In genomic region chr22:35684270-35684700, GRCh38 we compare ENCODE assay signal across 10 cellular contexts. TPM values are rescaled to one million over a fixed set of nuclear protein-coding genes. Genes with fewer than 3 reads are reported as not detected.
DNase-seq lines count a peak whose midpoint lies in the region; ATAC-seq lines count a peak whose summit lies in the region.
"Had no signal": no experiment of that assay in that cellular context is flagged by ENCODE, and none has a peak within 500 bp of the region (broad histone marks: within the 10 kb centered on the region; RNA-seq: fewer than 3 reads in every experiment).

No MANE protein-coding gene starts in this region.

- no peak overlapping the region for H3K27ac Mint-ChIP-seq in stimulated activated naive CD8-positive, alpha-beta T cell treated with anti-CD3 and anti-CD28 coated beads, Interleukin-15, amount 100 ng/mL, for 72 hours

- peak; percentile 15 for DNase-seq in GM04503 (ENCODE audit: low read depth)
- peak; percentile 0 for DNase-seq in NCI-H460 (ENCODE audit: extremely low read depth, low read depth)
- DNase-seq in ecto neural progenitor cell (ENCODE audit: low spot score) = peak; percentile 51
- peak; percentile 9 for DNase-seq in middle frontal gyrus (ENCODE audit: extremely low spot score, low spot score)
- no peak for DNase-seq in NCI-H2227 treated with DMSO at 0.1 percent for 48 hours (lab: John Stamatoyannopoulos, UW)
- no peak for DNase-seq in stimulated activated naive CD8-positive, alpha-beta T cell treated with anti-CD3 and anti-CD28 coated beads, Interleukin-15, amount 100 ng/mL, for 72 hours
- DNase-seq: activated CD8-positive, alpha-beta memory T cell treated with anti-CD3 and anti-CD28 coated beads for 24 hours had no signal

- peaks cover 15% of the 10 kb centered on the region for H3K4me1 Mint-ChIP-seq in stimulated activated naive CD8-positive, alpha-beta T cell treated with anti-CD3 and anti-CD28 coated beads, Interleukin-15, amount 100 ng/mL, for 72 hours
- H3K4me1 Mint-ChIP-seq: neural crest cell had no signal

- peaks cover 9% of the 10 kb centered on the region for H3K27me3 Mint-ChIP-seq in stimulated activated naive CD8-positive, alpha-beta T cell treated with anti-CD3 and anti-CD28 coated beads, Interleukin-15, amount 100 ng/mL, for 72 hours

- H3K9me3 Mint-ChIP-seq in stimulated activated naive CD8-positive, alpha-beta T cell treated with anti-CD3 and anti-CD28 coated beads, Interleukin-15, amount 100 ng/mL, for 72 hours = peaks cover 12 to 14% of the 10 kb centered on the region in 2 donors

- H3K4me3 Mint-ChIP-seq in stimulated activated naive CD8-positive, alpha-beta T cell treated with anti-CD3 and anti-CD28 coated beads, Interleukin-15, amount 100 ng/mL, for 72 hours = no peak overlapping the region
- H3K4me3 Mint-ChIP-seq: neural crest cell had no signal

- ATAC-seq in stimulated activated naive CD8-positive, alpha-beta T cell treated with anti-CD3 and anti-CD28 coated beads, Interleukin-15, amount 100 ng/mL, for 72 hours = no peak
- no peak for ATAC-seq in GM19324 (IDR thresholded peaks at IDR 0.05; ENCODE audit: low FRiP score, unreplicated experiment)
- no peak for ATAC-seq in HG02678 (IDR thresholded peaks at IDR 0.05; ENCODE audit: unreplicated experiment)

RNA-seq across cellular contexts. Expression of gene APOL5, which starts 33.4 kb away (rescaled TPM):
- total RNA-seq in NCI-H460 (2014; rRNA removed; shearing (Covaris generic)) = not detected in 2 replicates
- not detected in 2 replicates for polyA plus RNA-seq in NCI-H460 (2014; cell fraction: nucleus; rRNA removed)
- total RNA-seq: neural crest cell had no signal

RNA-seq across cellular contexts. Expression of gene APOL6, which starts 36.0 kb away (rescaled TPM):
- 4.0 and 5.1 TPM in 2 replicates for total RNA-seq in NCI-H460 (2014; rRNA removed; shearing (Covaris generic))
- polyA plus RNA-seq in NCI-H460 (2014; cell fraction: nucleus; rRNA removed) = 2.5 and 3.4 TPM in 2 replicates
- total RNA-seq: neural crest cell had no signal

Comparison
In these comparisons a context has a peak if more than half of its experiments do, and no peak if none do; other contexts are left out.
1. DNase-seq: peak in GM04503 (single experiment), NCI-H460 (single experiment), ecto neural progenitor cell (single experiment) and middle frontal gyrus (single experiment); none in NCI-H2227 treated with DMSO at 0.1 percent for 48 hours (single experiment) and stimulated activated naive CD8-positive, alpha-beta T cell treated with anti-CD3 and anti-CD28 coated beads, Interleukin-15, amount 100 ng/mL, for 72 hours (0 of 2).